Comparison of ENCODE assay signal across 14 cellular contexts in genomic region chr9:118643118-118643517, GRCh38.
DNase-seq lines count a peak whose midpoint lies in the region; TF ChIP-seq lines count a peak whose summit lies in the region.
"Had no signal": no experiment of that assay in that cellular context is flagged by ENCODE, and none has a peak within 500 bp of the region (broad histone marks: within the 10 kb centered on the region; RNA-seq: fewer than 3 reads in every experiment).

No MANE protein-coding gene starts in this region.

- 34 to 40% (median 39%) methylated on average over 2 of the region's 2 CpGs for WGBS in adrenal gland, 4 donors
- 16 to 20% methylated on average over 2 of the region's 2 CpGs for WGBS in thyroid gland, 2 donors

- H3K27ac ChIP-seq in adrenal gland = no peak overlapping the region
- H3K27ac ChIP-seq in thyroid gland = peak overlapping the region; percentile 86 to 96 (median 89)
- H3K27ac ChIP-seq: 22Rv1, spleen had no signal

- TF ChIP-seq CTCF in adrenal gland (IDR thresholded peaks at IDR 0.05) (no peak), thyroid gland (IDR thresholded peaks at IDR 0.05) (peak in 1 of 6 experiments; percentile 4)

- no peaks in the 10 kb centered on the region for H3K4me1 ChIP-seq in adrenal gland (replicated peaks in 1 of 2)
- H3K4me1 ChIP-seq in thyroid gland = peaks cover 16 to 32% of the 10 kb centered on the region in 2 donors
- H3K4me1 ChIP-seq: spleen had no signal

- H3K36me3 ChIP-seq in adrenal gland (replicated peaks in 1 of 2) (no peaks in the 10 kb centered on the region), thyroid gland (no peaks in the 10 kb centered on the region)
- H3K36me3 ChIP-seq: spleen had no signal

- TF ChIP-seq POLR2A in adrenal gland (IDR thresholded peaks at IDR 0.05) (no peak), thyroid gland (IDR thresholded peaks at IDR 0.05) (peak in 1 of 2 donors; percentile 58)

- H3K9me3 ChIP-seq in adrenal gland (replicated peaks in 1 of 3) (no peaks in the 10 kb centered on the region), thyroid gland (no peaks in the 10 kb centered on the region)

- peak; percentile 47 for DNase-seq in DMS53 (lab: John Stamatoyannopoulos, UW)
- no peak for DNase-seq in DMS53 treated with DMSO at 0.1 percent for 48 hours (lab: John Stamatoyannopoulos, UW; ENCODE audit: unreplicated experiment)
- DNase-seq in adrenal gland = peak in 5 of 7 donors; percentile 30 to 51 (median 36)
- peak; percentile 97 for DNase-seq in islet precursor cell
- peak; percentile 92 to 93 for DNase-seq in thyroid gland
- no peak for DNase-seq in NK-92 (lab: John Stamatoyannopoulos, UW; ENCODE audit: unreplicated experiment)
- no peak for DNase-seq in activated CD8-positive, alpha-beta memory T cell treated with anti-CD3 and anti-CD28 coated beads, Interleukin-2, amount 50 U/mL, for 48 hours
- no peak for DNase-seq in activated CD8-positive, alpha-beta memory T cell treated with anti-CD3 and anti-CD28 coated beads for 24 hours
- DNase-seq: activated CD4-positive, alpha-beta T cell treated with anti-CD3 and anti-CD28 coated beads for 36 hours; DMS153; KBM-7; NCI-H2171; spleen had no signal

- H3K4me3 ChIP-seq in adrenal gland (no peak overlapping the region), thyroid gland (replicated peaks in 1 of 3) (no peak overlapping the region)
- H3K4me3 ChIP-seq: spleen had no signal

- no peaks in the 10 kb centered on the region for H3K27me3 ChIP-seq in adrenal gland
- H3K27me3 ChIP-seq in thyroid gland = no peaks in the 10 kb centered on the region
- H3K27me3 ChIP-seq: spleen had no signal

- intact Hi-C loops in adrenal gland (cut with DNase I) = no loop called here
- intact Hi-C loops in thyroid gland (cut with DNase I) = no loop called here

Comparison
In these comparisons a context has a peak if more than half of its experiments do, and no peak if none do; other contexts are left out.
1. DNase-seq: peak in DMS53 (single experiment), adrenal gland (5 of 7), islet precursor cell (single experiment) and thyroid gland (2 of 2); none in DMS53 treated with DMSO at 0.1 percent for 48 hours (single experiment), NK-92 (single experiment), activated CD8-positive, alpha-beta memory T cell treated with anti-CD3 and anti-CD28 coated beads, Interleukin-2, amount 50 U/mL, for 48 hours (single experiment) and activated CD8-positive, alpha-beta memory T cell treated with anti-CD3 and anti-CD28 coated beads for 24 hours (single experiment).
2. H3K27ac ChIP-seq: peak in thyroid gland (3 of 3); none in adrenal gland (0 of 5).